8 cellular contexts compared by ENCODE assay signal in genomic region chr2:156435725-156436476, GRCh38. TPM values are rescaled to one million over a fixed set of nuclear protein-coding genes. Genes with fewer than 3 reads are reported as not detected.
A peak's percentile ranks its signal among the peaks of the same experiment; 100 is the strongest.
DNase-seq lines count a peak whose midpoint lies in the region; ATAC-seq and TF ChIP-seq lines count a peak whose summit lies in the region.

Gene GPD2 (plus strand): TSS chr2:156436379. CDS start chr2:156476106, 39,727 bp downstream.

- H3K79me2 ChIP-seq in neural cell (replicated peaks; ENCODE audit: insufficient read depth, low read length): no peaks in the 10 kb centered on the region

- H3K9me3 ChIP-seq in HUES48 (ENCODE audit: control insufficient read depth, insufficient read depth, low read length): no peaks in the 10 kb centered on the region
- no peaks in the 10 kb centered on the region for H3K9me3 ChIP-seq in neural cell (ENCODE audit: low read length)

- TF ChIP-seq CTCF in fibroblast of villous mesenchyme (IDR thresholded peaks at IDR 0.05; ENCODE audit: insufficient read depth, low read depth, low read length): no peak
- TF ChIP-seq CTCF in neural cell (IDR thresholded peaks at IDR 0.05; ENCODE audit: poor library complexity, severe bottlenecking): no peak

- ATAC-seq in GM21390 (IDR thresholded peaks at IDR 0.05; ENCODE audit: unreplicated experiment): peak; percentile 46

- peak within 1 kb of the TSS; percentile 74 for H3K9ac ChIP-seq in HUES48 (ENCODE audit: low read depth, low read length)
- H3K9ac ChIP-seq in neural cell (ENCODE audit: low read length): peak within 1 kb of the TSS; percentile 66

- TF ChIP-seq EP300 in neural cell (conservative IDR thresholded peaks at IDR 0.05; ENCODE audit: poor library complexity, severe bottlenecking): no peak

- H3K27ac ChIP-seq in HUES48 (ENCODE audit: low read depth, low read length): peak within 1 kb of the TSS; percentile 92
- no peak within 1 kb of the TSS for H3K27ac ChIP-seq in neural cell (ENCODE audit: low read length)

- H3F3A ChIP-seq in neural cell (ENCODE audit: insufficient read depth, low read length, poor library complexity, severe bottlenecking): no peaks in the 10 kb centered on the region

- H3K4me1 ChIP-seq in HUES48 (ENCODE audit: control insufficient read depth, insufficient read depth, low read length): peaks cover 26% of the 10 kb centered on the region

- TF ChIP-seq RAD21 in neural cell (conservative IDR thresholded peaks at IDR 0.05): no peak

- peak within 1 kb of the TSS; percentile 25 for H3K4me2 ChIP-seq in neural cell (ENCODE audit: low read length)

- no peaks in the 10 kb centered on the region for H3K36me3 ChIP-seq in HUES48 (ENCODE audit: control insufficient read depth, insufficient read depth, low read length)
- no peaks in the 10 kb centered on the region for H3K36me3 ChIP-seq in neural cell (ENCODE audit: insufficient read depth, low read length)

- H4K20me1 ChIP-seq in neural cell (ENCODE audit: insufficient read depth): no peaks in the 10 kb centered on the region

- H2AFZ ChIP-seq in neural cell (ENCODE audit: low read depth, low read length): peak within 1 kb of the TSS; percentile 40

- DNase-seq in DMS153 (lab: John Stamatoyannopoulos, UW): peak; percentile 88
- DNase-seq in SHP77 (lab: John Stamatoyannopoulos, UW): peak; percentile 24 to 67
- DNase-seq in activated gamma-delta T cell (lab: John Stamatoyannopoulos, UW): peak; percentile 54
- peak; percentile 89 for DNase-seq in fibroblast of villous mesenchyme (ENCODE audit: low read depth)
- DNase-seq in stromal cell of bone marrow (ENCODE audit: low read depth): peak; percentile 85

- peak within 1 kb of the TSS; percentile 83 for H3K4me3 ChIP-seq in HUES48 (ENCODE audit: low read depth, low read length)
- H3K4me3 ChIP-seq in fibroblast of villous mesenchyme (ENCODE audit: low read depth, low read length): peak within 1 kb of the TSS; percentile 76
- H3K4me3 ChIP-seq in neural cell (ENCODE audit: low read length): peak within 1 kb of the TSS; percentile 75

- H3K9me2 ChIP-seq in neural cell (ENCODE audit: insufficient read depth, low read length): no peaks in the 10 kb centered on the region

- H3K27me3 ChIP-seq in HUES48 (ENCODE audit: control insufficient read depth, insufficient read depth, low read length) (no peaks in the 10 kb centered on the region), neural cell (ENCODE audit: insufficient read depth, low read depth, low read length) (peaks cover 18% of the 10 kb centered on the region)

TF ChIP-seq in neural cell, 6 proteins besides CTCF, POLR2A, EP300 and RAD21:
- TF ChIP-seq REST (IDR thresholded peaks at IDR 0.05; ENCODE audit: borderline replicate concordance): no peak
- no peak for TF ChIP-seq MXI1 (conservative IDR thresholded peaks at IDR 0.05; ENCODE audit: poor library complexity, severe bottlenecking)
- TF ChIP-seq EZH2 (IDR thresholded peaks at IDR 0.05; ENCODE audit: borderline replicate concordance, insufficient read depth, low read length, poor library complexity, severe bottlenecking): no peak
- TF ChIP-seq POLR2AphosphoS5 (IDR thresholded peaks at IDR 0.05): no peak
- TF ChIP-seq SMC3 (conservative IDR thresholded peaks at IDR 0.05; ENCODE audit: poor library complexity): no peak
- TF ChIP-seq TAF1 (IDR thresholded peaks at IDR 0.05; ENCODE audit: low read depth): no peak

RNA-seq across cellular contexts. Expression of gene GPD2, which starts in this region (rescaled TPM):
- 44.5 and 63.9 TPM in 2 replicates for total RNA-seq in fibroblast of villous mesenchyme
- 1.9 and 3.5 TPM in 2 replicates for polyA plus RNA-seq in neural cell
- polyA minus RNA-seq in neural cell: 7.9 and 11.2 TPM in 2 replicates
